Comparison of ENCODE assay signal across 1 cellular context in the genomic region with DNA sequence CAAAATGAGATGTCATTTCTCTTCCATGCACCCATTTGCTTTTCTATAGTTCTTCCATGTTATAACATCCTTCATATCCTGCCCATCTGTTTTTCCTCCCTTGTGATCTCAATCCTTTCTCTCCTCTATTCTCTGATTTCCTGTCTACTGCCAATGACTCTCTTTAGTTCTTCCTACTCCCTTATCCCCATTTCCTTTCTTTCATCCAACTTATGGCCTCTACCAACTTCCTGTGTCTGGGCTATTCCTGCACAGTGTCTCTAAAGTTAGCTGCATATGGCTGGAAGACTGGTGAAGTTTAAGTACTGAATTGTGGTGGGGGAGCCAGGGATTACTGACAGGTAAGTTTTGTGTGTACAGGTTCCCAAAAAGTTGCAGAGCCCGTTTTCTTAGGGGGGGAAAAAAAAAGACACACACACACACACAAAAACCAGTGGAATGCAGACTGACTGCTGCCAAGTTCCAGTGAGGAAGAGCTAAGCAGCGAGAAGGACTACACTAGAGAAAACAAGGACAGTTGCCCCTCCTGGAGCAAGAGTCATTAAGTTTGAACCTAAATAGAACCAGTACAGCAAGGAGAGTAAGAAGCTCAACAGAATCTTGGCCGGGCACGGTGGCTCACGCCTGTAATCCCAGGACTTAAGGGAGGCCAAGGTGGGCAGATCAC.
TF ChIP-seq lines count a peak whose summit lies in the region.

No MANE protein-coding gene starts in this region.

TF ChIP-seq in WTC11, 78 proteins besides CTCF, POLR2A, EP300 and RAD21 (continued from another document):
- TF ChIP-seq, protein P1, sequence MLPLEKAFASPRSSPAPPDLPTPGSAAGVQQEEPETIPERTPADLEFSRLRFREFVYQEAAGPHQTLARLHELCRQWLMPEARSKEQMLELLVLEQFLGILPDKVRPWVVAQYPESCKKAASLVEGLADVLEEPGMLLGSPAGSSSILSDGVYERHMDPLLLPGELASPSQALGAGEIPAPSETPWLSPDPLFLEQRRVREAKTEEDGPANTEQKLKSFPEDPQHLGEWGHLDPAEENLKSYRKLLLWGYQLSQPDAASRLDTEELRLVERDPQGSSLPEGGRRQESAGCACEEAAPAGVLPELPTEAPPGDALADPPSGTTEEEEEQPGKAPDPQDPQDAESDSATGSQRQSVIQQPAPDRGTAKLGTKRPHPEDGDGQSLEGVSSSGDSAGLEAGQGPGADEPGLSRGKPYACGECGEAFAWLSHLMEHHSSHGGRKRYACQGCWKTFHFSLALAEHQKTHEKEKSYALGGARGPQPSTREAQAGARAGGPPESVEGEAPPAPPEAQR (CRISPR knock-in tag; IDR thresholded peaks at IDR 0.05): no peak
- TF ChIP-seq, protein P2, sequence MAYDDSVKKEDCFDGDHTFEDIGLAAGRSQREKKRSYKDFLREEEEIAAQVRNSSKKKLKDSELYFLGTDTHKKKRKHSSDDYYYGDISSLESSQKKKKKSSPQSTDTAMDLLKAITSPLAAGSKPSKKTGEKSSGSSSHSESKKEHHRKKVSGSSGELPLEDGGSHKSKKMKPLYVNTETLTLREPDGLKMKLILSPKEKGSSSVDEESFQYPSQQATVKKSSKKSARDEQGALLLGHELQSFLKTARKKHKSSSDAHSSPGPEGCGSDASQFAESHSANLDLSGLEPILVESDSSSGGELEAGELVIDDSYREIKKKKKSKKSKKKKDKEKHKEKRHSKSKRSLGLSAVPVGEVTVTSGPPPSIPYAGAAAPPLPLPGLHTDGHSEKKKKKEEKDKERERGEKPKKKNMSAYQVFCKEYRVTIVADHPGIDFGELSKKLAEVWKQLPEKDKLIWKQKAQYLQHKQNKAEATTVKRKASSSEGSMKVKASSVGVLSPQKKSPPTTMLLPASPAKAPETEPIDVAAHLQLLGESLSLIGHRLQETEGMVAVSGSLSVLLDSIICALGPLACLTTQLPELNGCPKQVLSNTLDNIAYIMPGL (CRISPR knock-in tag; IDR thresholded peaks at IDR 0.05): no peak
- no peak for TF ChIP-seq FOXJ3 (CRISPR knock-in tag; IDR thresholded peaks at IDR 0.05; ENCODE audit: borderline replicate concordance)
